ENCODE assay signal across 27 cellular contexts in genomic region chr4:51820443-51820842, GRCh38.
"Had no signal": no experiment of that assay in that cellular context is flagged by ENCODE, and none has a peak within 500 bp of the region (broad histone marks: within the 10 kb centered on the region; RNA-seq: fewer than 3 reads in every experiment).

No MANE protein-coding gene starts in this region.

- DNase-seq: stimulated activated CD4-positive, alpha-beta T cell treated with anti-CD3 and anti-CD28 coated beads, Interleukin-2, amount 100 ng/mL, for 48 hours; stimulated activated CD4-positive, alpha-beta T cell treated with anti-CD3 and anti-CD28 coated beads, Interleukin-4, amount 100 ng/mL, for 1 hour; stimulated activated CD4-positive, alpha-beta T cell treated with anti-CD3 and anti-CD28 coated beads, Interleukin-4, amount 100 ng/mL, for 24 hours; stimulated activated CD4-positive, alpha-beta T cell treated with anti-CD3 and anti-CD28 coated beads, Interleukin-4, amount 100 ng/mL, for 4 hours; stimulated activated CD8-positive, alpha-beta memory T cell treated with anti-CD3 and anti-CD28 coated beads, Interleukin-4, amount 100 ng/mL, for 48 hours; stimulated activated naive B cell treated with anti-CD40 and anti-IgM and Interleukin-4, amounts not matched to agents 10 μg/mL and 1 μg/mL and 100 μg/mL, for 72 hours; stimulated activated naive CD4-positive, alpha-beta T cell; stimulated activated naive CD4-positive, alpha-beta T cell treated with Interleukin-2 at 50 U/mL for 16 hours; stimulated activated naive CD8-positive, alpha-beta T cell treated with anti-CD3 and anti-CD28 coated beads, Interleukin-15, amount 100 ng/mL, for 72 hours; stimulated activated naive CD8-positive, alpha-beta T cell treated with anti-CD3 and anti-CD28 coated beads, Interleukin-15, Interleukin-2, amounts not matched to agents 100 U/mL and 50 U/mL, for 24 hours; stomach; substantia nigra; testis; thyroid gland; tibial artery; transverse colon; trophoblast cell; upper lobe of left lung; upper lobe of right lung; uterus had no signal

- H3K9me3 ChIP-seq: testis, thyroid gland, vagina had no signal

- ATAC-seq: stimulated activated effector memory CD8-positive, alpha-beta T cell treated with anti-CD3 and anti-CD28 coated beads, Interleukin-12 subunit alpha, Interleukin-12 subunit beta, amount 100 ng/mL, for 72 hours; stimulated activated memory B cell treated with anti-CD40 and anti-IgM and Interleukin-4, amounts not matched to agents 10 μg/mL and 1 μg/mL and 100 μg/mL, for 72 hours; stimulated activated naive B cell treated with anti-CD40 and anti-IgM and Interleukin-4, amounts not matched to agents 10 μg/mL and 1 μg/mL and 100 μg/mL, for 72 hours; stimulated activated naive CD8-positive, alpha-beta T cell treated with anti-CD3 and anti-CD28 coated beads, Interleukin-15, amount 100 ng/mL, for 72 hours; stimulated activated naive CD8-positive, alpha-beta T cell treated with anti-CD3 and anti-CD28 coated beads, Interleukin-15, Interleukin-2, amounts not matched to agents 100 U/mL and 50 U/mL, for 24 hours; upper lobe of right lung had no signal

- H3K27ac ChIP-seq: stomach, suprapubic skin, testis, thoracic aorta, thyroid gland, tibial artery, tibial nerve, transverse colon, upper lobe of left lung, upper lobe of right lung, uterus, vagina had no signal

- H3K4me1 ChIP-seq: stomach, suprapubic skin, testis, thyroid gland, tibial artery, tibial nerve, transverse colon, upper lobe of left lung, upper lobe of right lung, uterus, vagina had no signal

- H3K36me3 ChIP-seq: stomach, suprapubic skin, thoracic aorta, thyroid gland, tibial artery, tibial nerve, transverse colon, upper lobe of left lung, upper lobe of right lung, uterus, vagina had no signal

- H3K4me3 ChIP-seq: stomach, suprapubic skin, testis, thoracic aorta, thyroid gland, tibial artery, tibial nerve, transverse colon, upper lobe of left lung, upper lobe of right lung, uterus, vagina had no signal

- FAIRE-seq: urothelium cell line had no signal

- H3K27me3 ChIP-seq: stomach, suprapubic skin, testis, thyroid gland, tibial artery, tibial nerve, transverse colon, upper lobe of left lung, upper lobe of right lung, uterus, vagina had no signal
